Comparison of ENCODE assay signal across 1 cellular context in genomic region chr5:178115835-178116405, GRCh38.
TF ChIP-seq lines count a peak whose summit lies in the region.

No MANE protein-coding gene starts in this region.

TF ChIP-seq in SK-N-SH, 30 proteins besides CTCF, POLR2A, EP300 and RAD21 (continued from another document):
- TF ChIP-seq ZBTB33 (IDR thresholded peaks at IDR 0.05; ENCODE audit: borderline replicate concordance, low read depth) (no peak), JUND (IDR thresholded peaks at IDR 0.05) (no peak), RFX5 (IDR thresholded peaks at IDR 0.05; ENCODE audit: low read length) (no peak), SMC3 (IDR thresholded peaks at IDR 0.05; ENCODE audit: low read depth, low read length) (no peak)
